Comparison of ENCODE assay signal across 26 cellular contexts in genomic region chr16:3347586-3347985, GRCh38. TPM values are rescaled to one million over a fixed set of nuclear protein-coding genes. Genes with fewer than 3 reads are reported as not detected.
"Had no signal": no experiment of that assay in that cellular context is flagged by ENCODE, and none has a peak within 500 bp of the region (broad histone marks: within the 10 kb centered on the region; RNA-seq: fewer than 3 reads in every experiment).

No MANE protein-coding gene starts in this region.

- H3K9ac ChIP-seq: neural progenitor cell had no signal

- H3K27ac Mint-ChIP-seq: natural killer cell treated with Interleukin-12 subunit alpha and Interleukin-12 subunit beta and Interleukin-15 and Interleukin-18, amount 100 ng/mL, for 72 hours; neural progenitor cell; stimulated activated effector memory CD8-positive, alpha-beta T cell treated with anti-CD3 and anti-CD28 coated beads, Interleukin-12 subunit alpha, Interleukin-12 subunit beta, amount 100 ng/mL, for 72 hours had no signal

- H3K4me1 ChIP-seq: colonic mucosa, foreskin keratinocyte, neural progenitor cell, suprapubic skin, thyroid gland, upper lobe of left lung, vagina had no signal

- H3K9me3 ChIP-seq: colonic mucosa, ovary, right atrium auricular region, suprapubic skin, thyroid gland, upper lobe of left lung, vagina had no signal

- H3K4me1 Mint-ChIP-seq: neural progenitor cell; stimulated activated effector memory CD8-positive, alpha-beta T cell treated with anti-CD3 and anti-CD28 coated beads, Interleukin-12 subunit alpha, Interleukin-12 subunit beta, amount 100 ng/mL, for 72 hours had no signal

- H3K27ac ChIP-seq: colonic mucosa, foreskin keratinocyte, neural progenitor cell, ovary, right atrium auricular region, suprapubic skin, thyroid gland, upper lobe of left lung, vagina had no signal

- H3K27me3 ChIP-seq: colonic mucosa, foreskin keratinocyte, neural progenitor cell, ovary, right atrium auricular region, suprapubic skin, thyroid gland, upper lobe of left lung, vagina had no signal

- DNase-seq: colonic mucosa; dermis blood vessel endothelial cell; erythroblast; foreskin keratinocyte; kidney; left cardiac atrium; left ventricle myocardium inferior; mesenchymal stem cell; midbrain; nucleus accumbens; ovary; small intestine; stimulated activated CD4-positive, alpha-beta T cell treated with anti-CD3 and anti-CD28 coated beads, Interleukin-2, amount 100 ng/mL, for 48 hours; stimulated activated CD8-positive, alpha-beta memory T cell treated with anti-CD3 and anti-CD28 coated beads, Interleukin-4, amount 100 ng/mL, for 48 hours; stimulated activated naive CD8-positive, alpha-beta T cell treated with anti-CD3 and anti-CD28 coated beads, Interleukin-15, Interleukin-2, amounts not matched to agents 100 U/mL and 50 U/mL, for 24 hours; thyroid gland; upper lobe of left lung had no signal

- H3K9me3 Mint-ChIP-seq: natural killer cell treated with Interleukin-12 subunit alpha and Interleukin-12 subunit beta and Interleukin-15 and Interleukin-18, amount 100 ng/mL, for 72 hours; stimulated activated effector memory CD8-positive, alpha-beta T cell treated with anti-CD3 and anti-CD28 coated beads, Interleukin-12 subunit alpha, Interleukin-12 subunit beta, amount 100 ng/mL, for 72 hours had no signal

- H3K36me3 ChIP-seq: colonic mucosa, left ventricle myocardium inferior, neural progenitor cell, ovary, right atrium auricular region, suprapubic skin, thyroid gland, upper lobe of left lung, vagina had no signal

- H3K4me3 ChIP-seq: colonic mucosa, left ventricle myocardium inferior, lung, neural progenitor cell, ovary, right atrium auricular region, suprapubic skin, thyroid gland, upper lobe of left lung, vagina had no signal

- H3K4me3 Mint-ChIP-seq: natural killer cell treated with Interleukin-12 subunit alpha and Interleukin-12 subunit beta and Interleukin-15 and Interleukin-18, amount 100 ng/mL, for 72 hours; neural progenitor cell; stimulated activated effector memory CD8-positive, alpha-beta T cell treated with anti-CD3 and anti-CD28 coated beads, Interleukin-12 subunit alpha, Interleukin-12 subunit beta, amount 100 ng/mL, for 72 hours had no signal

- H3K4me2 ChIP-seq: neural progenitor cell had no signal

- ATAC-seq: foreskin keratinocyte; left cardiac atrium; natural killer cell treated with Interleukin-12 subunit alpha and Interleukin-12 subunit beta and Interleukin-15 and Interleukin-18, amount 100 ng/mL, for 72 hours; stimulated activated effector memory CD8-positive, alpha-beta T cell treated with anti-CD3 and anti-CD28 coated beads, Interleukin-12 subunit alpha, Interleukin-12 subunit beta, amount 100 ng/mL, for 72 hours; stimulated activated naive CD8-positive, alpha-beta T cell treated with anti-CD3 and anti-CD28 coated beads, Interleukin-15, Interleukin-2, amounts not matched to agents 100 U/mL and 50 U/mL, for 24 hours had no signal

- H2AFZ ChIP-seq: neural progenitor cell had no signal

- H3K36me3 Mint-ChIP-seq: natural killer cell treated with Interleukin-12 subunit alpha and Interleukin-12 subunit beta and Interleukin-15 and Interleukin-18, amount 100 ng/mL, for 72 hours; neural progenitor cell; stimulated activated effector memory CD8-positive, alpha-beta T cell treated with anti-CD3 and anti-CD28 coated beads, Interleukin-12 subunit alpha, Interleukin-12 subunit beta, amount 100 ng/mL, for 72 hours had no signal

RNA-seq across cellular contexts. Expression of gene OR2C1, which starts 8.1 kb away (rescaled TPM):
- total RNA-seq: colonic mucosa; dermis blood vessel endothelial cell; endothelial cell of umbilical vein; kidney; natural killer cell treated with Interleukin-12 subunit alpha and Interleukin-12 subunit beta and Interleukin-15 and Interleukin-18, amount 100 ng/mL, for 72 hours; posterior vena cava had no signal
- polyA plus RNA-seq: endothelial cell of umbilical vein, foreskin keratinocyte had no signal
